Comparison of ENCODE assay signal across 9 cellular contexts in the genomic region with DNA sequence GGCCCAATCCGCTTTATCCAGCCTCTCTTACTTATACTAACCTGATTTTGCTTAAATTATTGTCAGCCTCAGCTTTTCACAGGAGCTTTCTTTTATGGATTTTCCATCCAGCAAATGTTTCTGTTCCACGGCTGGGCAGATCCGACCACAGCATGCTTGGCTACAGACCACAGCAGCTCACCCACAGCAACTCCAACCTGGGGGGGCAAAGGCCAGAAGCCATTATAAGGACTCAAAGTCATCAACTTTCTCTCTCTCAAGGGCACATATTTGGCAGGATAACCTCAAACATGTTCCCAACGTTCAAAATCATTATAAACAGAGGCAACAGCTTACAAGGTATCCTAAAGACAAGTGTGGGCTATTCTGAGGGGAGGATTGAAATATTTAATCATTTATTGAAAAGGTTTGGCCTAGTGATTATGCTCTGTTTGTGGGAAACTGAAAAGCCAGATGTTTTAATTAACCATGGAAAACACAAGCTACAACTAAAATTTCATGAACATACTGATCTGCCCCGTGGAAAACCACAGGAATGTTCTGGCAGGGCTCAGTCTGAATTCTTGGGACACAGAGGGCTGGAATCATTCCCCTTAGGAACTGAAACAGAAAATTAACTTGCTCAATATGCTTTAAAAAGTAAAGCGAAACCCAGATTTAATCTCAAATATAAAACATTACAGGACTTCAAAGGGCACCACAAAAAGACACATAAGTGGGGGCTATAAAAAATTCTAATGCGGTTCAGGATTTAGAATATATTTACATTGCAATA.
DNase-seq lines count a peak whose midpoint lies in the region; ATAC-seq and TF ChIP-seq lines count a peak whose summit lies in the region.
"Had no signal": no experiment of that assay in that cellular context is flagged by ENCODE, and none has a peak within 500 bp of the region (broad histone marks: within the 10 kb centered on the region; RNA-seq: fewer than 3 reads in every experiment).

No MANE protein-coding gene starts in this region.

- no peak overlapping the region for H3K4me3 Mint-ChIP-seq in natural killer cell treated with Interleukin-12 subunit alpha and Interleukin-12 subunit beta and Interleukin-15 and Interleukin-18, amount 100 ng/mL, for 72 hours
- H3K4me3 Mint-ChIP-seq in activated CD4-positive, alpha-beta memory T cell treated with anti-CD3 and anti-CD28 coated beads, Interleukin-2, amount 10 ng/mL, durations not matched to agents 7 days and 5 days, result no peak overlapping the region

- no peaks in the 10 kb centered on the region for H3K4me1 ChIP-seq in PC-9 (replicated peaks; ENCODE audit: insufficient read depth)
- peaks cover 0 to 4% of the 10 kb centered on the region in 2 donors for H3K4me1 ChIP-seq in mucosa of rectum (ENCODE audit: control insufficient read depth in 2 of 2, insufficient read depth in 2 of 2, low read length in 2 of 2)
- peaks cover 17 to 24% of the 10 kb centered on the region in 2 donors for H3K4me1 ChIP-seq in aorta (ENCODE audit: control insufficient read depth in 1 of 2, insufficient read depth in 2 of 2, low read length in 2 of 2)

- no peaks in the 10 kb centered on the region for H4K20me1 ChIP-seq in PC-9 (ENCODE audit: insufficient read depth)

- H3K27me3 Mint-ChIP-seq in natural killer cell treated with Interleukin-12 subunit alpha and Interleukin-12 subunit beta and Interleukin-15 and Interleukin-18, amount 100 ng/mL, for 72 hours, result no peaks in the 10 kb centered on the region
- H3K27me3 Mint-ChIP-seq in activated CD4-positive, alpha-beta memory T cell treated with anti-CD3 and anti-CD28 coated beads, Interleukin-2, amount 10 ng/mL, durations not matched to agents 7 days and 5 days, result no peaks in the 10 kb centered on the region

- peak; percentile 30 to 40 for DNase-seq in PC-9
- DNase-seq in epidermal melanocyte (ENCODE audit: insufficient read length, low spot score), result peak; percentile 81
- peak in 1 of 2 donors; percentile 63 for DNase-seq in aorta
- no peak for DNase-seq in NCI-H187 treated with DMSO at 0.1 percent for 48 hours (lab: John Stamatoyannopoulos, UW)
- no peak for DNase-seq in natural killer cell treated with Interleukin-12 subunit alpha and Interleukin-12 subunit beta and Interleukin-15 and Interleukin-18, amount 100 ng/mL, for 72 hours (ENCODE audit: low spot score)
- DNase-seq in activated CD4-positive, alpha-beta memory T cell treated with anti-CD3 and anti-CD28 coated beads, Interleukin-2, amount 10 ng/mL, durations not matched to agents 7 days and 5 days, result no peak
- DNase-seq: NCI-H2029 treated with DMSO at 0.1 percent for 48 hours had no signal

- CTCF ChIA-PET in PC-9 (lab: Charles Lee), result interaction anchor here (0.5 kb wide), 1 partner anchor 9 kb away, joined by 3 read pairs; no protein-coding TSS in a partner anchor
- CTCF ChIA-PET in activated CD4-positive, alpha-beta memory T cell treated with anti-CD3 and anti-CD28 coated beads, Interleukin-2, amount 10 ng/mL, durations not matched to agents 7 days and 5 days (lab: Charles Lee), result no interaction called here

- no peak overlapping the region for H3K27ac Mint-ChIP-seq in natural killer cell treated with Interleukin-12 subunit alpha and Interleukin-12 subunit beta and Interleukin-15 and Interleukin-18, amount 100 ng/mL, for 72 hours
- no peak overlapping the region for H3K27ac Mint-ChIP-seq in activated CD4-positive, alpha-beta memory T cell treated with anti-CD3 and anti-CD28 coated beads, Interleukin-2, amount 10 ng/mL, durations not matched to agents 7 days and 5 days

- H3K27ac ChIP-seq in PC-9 (peak overlapping the region; percentile 28; the same call in 1 of the 2 replicates), mucosa of rectum (ENCODE audit: low read depth in 2 of 2, low read length in 2 of 2) (peak overlapping the region; percentile 62 to 72), aorta (ENCODE audit: low read depth in 1 of 2, low read length in 2 of 2) (peak overlapping the region; percentile 88 to 99)
- H3K27ac ChIP-seq: neutrophil had no signal

- no peaks in the 10 kb centered on the region for H3K4me1 Mint-ChIP-seq in natural killer cell treated with Interleukin-12 subunit alpha and Interleukin-12 subunit beta and Interleukin-15 and Interleukin-18, amount 100 ng/mL, for 72 hours (ENCODE audit: low read depth in 2 of 2)
- no peaks in the 10 kb centered on the region for H3K4me1 Mint-ChIP-seq in activated CD4-positive, alpha-beta memory T cell treated with anti-CD3 and anti-CD28 coated beads, Interleukin-2, amount 10 ng/mL, durations not matched to agents 7 days and 5 days

- intact Hi-C loops in PC-9 (cut with micrococcal nuclease; ENCODE audit: unreplicated experiment) (no loop called here), aorta (cut with DNase I) (loop anchor here in 1 of 2 donors (5.0 kb wide), 1 partner anchor 64 kb away; no protein-coding TSS in a partner anchor)

- no peaks in the 10 kb centered on the region for H3K36me3 Mint-ChIP-seq in natural killer cell treated with Interleukin-12 subunit alpha and Interleukin-12 subunit beta and Interleukin-15 and Interleukin-18, amount 100 ng/mL, for 72 hours
- no peaks in the 10 kb centered on the region for H3K36me3 Mint-ChIP-seq in activated CD4-positive, alpha-beta memory T cell treated with anti-CD3 and anti-CD28 coated beads, Interleukin-2, amount 10 ng/mL, durations not matched to agents 7 days and 5 days (ENCODE audit: low read depth)

- H3K4me3 ChIP-seq in PC-9, result no peak overlapping the region
- H3K4me3 ChIP-seq in mucosa of rectum (ENCODE audit: low read length in 2 of 2), result no peak overlapping the region
- H3K4me3 ChIP-seq in aorta (ENCODE audit: low read length in 2 of 2), result peak overlapping the region in 1 of 2 donors; percentile 33

- H3K79me2 ChIP-seq in PC-9 (ENCODE audit: low read depth), result no peaks in the 10 kb centered on the region

- no peak for TF ChIP-seq CTCF in PC-9 (conservative IDR thresholded peaks at IDR 0.05)

- H3K27me3 ChIP-seq in PC-9 (ENCODE audit: insufficient read depth, low read depth) (no peaks in the 10 kb centered on the region), mucosa of rectum (ENCODE audit: control insufficient read depth in 2 of 2, insufficient read depth in 2 of 2, low read length in 2 of 2) (no peaks in the 10 kb centered on the region), aorta (ENCODE audit: control insufficient read depth in 1 of 2, insufficient read depth in 2 of 2, low read length in 1 of 2) (no peaks in the 10 kb centered on the region)

- BruUV-seq in PC-9 (replicated peaks; lab: Mats Ljungman, UMichigan), result no TSS peak

- POLR2A ChIA-PET in PC-9 (lab: Charles Lee; ENCODE audit: unreplicated experiment), result interaction anchor here (0.6 to 0.7 kb wide), 2 partner anchors 11 to 382 kb away, joined by 3 read pairs; no protein-coding TSS in a partner anchor
- POLR2A ChIA-PET in activated CD4-positive, alpha-beta memory T cell treated with anti-CD3 and anti-CD28 coated beads, Interleukin-2, amount 10 ng/mL, durations not matched to agents 7 days and 5 days (lab: Charles Lee), result no interaction called here

- H3K36me3 ChIP-seq in PC-9 (ENCODE audit: low read depth), result no peaks in the 10 kb centered on the region
- H3K36me3 ChIP-seq in mucosa of rectum (ENCODE audit: control insufficient read depth in 2 of 2, insufficient read depth in 2 of 2, low read length in 2 of 2), result no peaks in the 10 kb centered on the region
- no peaks in the 10 kb centered on the region for H3K36me3 ChIP-seq in aorta (ENCODE audit: control insufficient read depth in 1 of 2, insufficient read depth in 2 of 2, low read length in 1 of 2)
- H3K36me3 ChIP-seq: neutrophil had no signal

- H3F3A ChIP-seq in PC-9 (ENCODE audit: insufficient read depth, low read depth), result no peaks in the 10 kb centered on the region

- no peaks in the 10 kb centered on the region for H3K9me3 ChIP-seq in PC-9 (ENCODE audit: insufficient read depth, low read depth)
- H3K9me3 ChIP-seq in mucosa of rectum (ENCODE audit: control insufficient read depth in 2 of 2, low read length in 2 of 2), result no peaks in the 10 kb centered on the region
- H3K9me3 ChIP-seq in aorta (ENCODE audit: control insufficient read depth, low read length), result no peaks in the 10 kb centered on the region
- H3K9me3 ChIP-seq: neutrophil had no signal

- H2AFZ ChIP-seq in PC-9, result no peak overlapping the region

- no peak overlapping the region for H3K4me2 ChIP-seq in PC-9

- peak; percentile 82 for ATAC-seq in aorta (ENCODE audit: low FRiP score)
- ATAC-seq in natural killer cell treated with Interleukin-12 subunit alpha and Interleukin-12 subunit beta and Interleukin-15 and Interleukin-18, amount 100 ng/mL, for 72 hours, result no peak

- WGBS in aorta, 2 donors, result 8 to 11% methylated on average over 7 of the region's 7 CpGs

- peak overlapping the region in 1 of 2 donors; percentile 11 for H3K9ac ChIP-seq in mucosa of rectum (ENCODE audit: low read depth in 1 of 2, low read length in 2 of 2)

- H3K9me2 ChIP-seq in PC-9 (ENCODE audit: insufficient read depth), result no peaks in the 10 kb centered on the region

- H3K9me3 Mint-ChIP-seq in natural killer cell treated with Interleukin-12 subunit alpha and Interleukin-12 subunit beta and Interleukin-15 and Interleukin-18, amount 100 ng/mL, for 72 hours, result no peaks in the 10 kb centered on the region
- no peaks in the 10 kb centered on the region for H3K9me3 Mint-ChIP-seq in activated CD4-positive, alpha-beta memory T cell treated with anti-CD3 and anti-CD28 coated beads, Interleukin-2, amount 10 ng/mL, durations not matched to agents 7 days and 5 days

Comparison
In these comparisons a context has a peak if more than half of its experiments do, and no peak if none do; other contexts are left out.
1. DNase-seq: peak in PC-9 (2 of 2) and epidermal melanocyte (single experiment); none in NCI-H187 treated with DMSO at 0.1 percent for 48 hours (single experiment), natural killer cell treated with Interleukin-12 subunit alpha and Interleukin-12 subunit beta and Interleukin-15 and Interleukin-18, amount 100 ng/mL, for 72 hours (single experiment) and activated CD4-positive, alpha-beta memory T cell treated with anti-CD3 and anti-CD28 coated beads, Interleukin-2, amount 10 ng/mL, durations not matched to agents 7 days and 5 days (single experiment).
2. H3K27ac ChIP-seq: peak in every context shown above with its lines; median percentile 94 in aorta; 67 in mucosa of rectum; 28 in PC-9.